In the genomic region with DNA sequence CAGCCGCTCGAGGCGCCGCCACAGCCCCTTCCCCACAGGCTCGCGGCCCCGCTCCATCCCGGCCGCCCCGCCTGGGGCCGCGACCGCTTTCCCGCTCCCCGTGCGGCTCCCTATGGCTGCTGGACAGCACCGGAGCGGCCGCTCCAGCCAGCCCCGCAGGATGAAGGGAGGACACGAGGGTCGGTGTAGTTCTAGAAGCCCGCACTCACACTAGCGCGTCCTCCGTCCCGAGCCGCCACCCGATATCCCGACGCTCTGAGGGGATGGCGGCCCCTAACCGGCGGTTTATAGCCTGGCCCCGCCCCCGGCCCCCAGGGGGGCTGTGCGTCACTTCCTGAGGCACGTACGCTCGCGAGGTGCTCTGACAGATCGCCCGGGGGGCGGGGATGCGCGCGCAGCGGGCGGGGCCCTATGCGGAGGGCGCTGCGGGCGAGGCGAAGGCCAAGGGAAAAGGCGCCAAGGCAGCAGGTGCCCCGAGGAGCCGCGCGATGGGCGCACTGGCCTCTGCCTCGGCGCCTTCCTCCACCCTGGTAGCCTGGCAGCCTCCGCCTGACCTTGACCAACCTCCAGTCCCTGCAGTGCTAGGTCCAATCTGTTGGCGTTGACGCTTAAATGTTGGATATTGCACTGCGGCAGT, we compare ENCODE assay signal across 8 cellular contexts. TPM values are rescaled to one million over a fixed set of nuclear protein-coding genes. Genes with fewer than 3 reads are reported as not detected.
DNase-seq lines count a peak whose midpoint lies in the region; ATAC-seq and TF ChIP-seq lines count a peak whose summit lies in the region.

TFRC (minus strand) TSS at position 257 of the 637 bp plus-strand sequence. CDS start 4,991 bp downstream, outside the sequence.

- CTCF ChIA-PET in PC-3 (lab: Charles Lee) = no interaction called here

- H3K36me3 ChIP-seq in PC-3 (ENCODE audit: low read depth, low read length) = peaks cover under 1% of the 10 kb centered on the region; the same call in 1 of the 2 replicates

- H3K79me2 ChIP-seq in PC-3 (ENCODE audit: low read length) = peaks cover 50% of the 10 kb centered on the region

- intact Hi-C loops in PC-3 (cut with micrococcal nuclease) = loop anchor here (1.0 kb wide), 1 partner anchor 78 kb away; no protein-coding TSS in a partner anchor

- H2AFZ ChIP-seq in PC-3 (ENCODE audit: low read length) = peak within 1 kb of the TSS; percentile 88

- H3K9me2 ChIP-seq in PC-3 (replicated peaks; ENCODE audit: low read length) = no peaks in the 10 kb centered on the region

- H3K4me3 ChIP-seq in Jurkat, Clone E6-1 (ENCODE audit: low read length) = peak within 1 kb of the TSS; percentile 95
- H3K4me3 ChIP-seq in PC-3 (ENCODE audit: low read length) = peak within 1 kb of the TSS; percentile 97

- peaks cover 22% of the 10 kb centered on the region for H3K4me1 ChIP-seq in PC-3 (ENCODE audit: insufficient read depth, low read length)

- POLR2A ChIA-PET in PC-3 (lab: Charles Lee; ENCODE audit: unreplicated experiment) = no interaction called here

- no TSS peak for BruUV-seq in PC-3 (replicated peaks; lab: Mats Ljungman, UMichigan)

- H3K9me3 ChIP-seq in PC-3 (ENCODE audit: low read length) = no peaks in the 10 kb centered on the region

- H3K4me2 ChIP-seq in PC-3 (ENCODE audit: low read length) = peak within 1 kb of the TSS; percentile 91

- DNase-seq in DMS153 (lab: John Stamatoyannopoulos, UW) = peak; percentile 95
- peak; percentile 93 for DNase-seq in Jurkat, Clone E6-1 (ENCODE audit: low read depth, low spot score)
- DNase-seq in PC-3 = peak; percentile 98
- peak; percentile 97 for DNase-seq in activated T-cell treated with anti-CD3 and anti-CD28 coated beads for 48 hours (ENCODE audit: low read depth)
- DNase-seq in epithelial cell of prostate (ENCODE audit: low read depth, low spot score) = peak; percentile 36
- peak; percentile 95 for DNase-seq in mucosa of gallbladder (ENCODE audit: low spot score)
- peak; percentile 96 for DNase-seq in stimulated activated CD8-positive, alpha-beta memory T cell treated with anti-CD3 and anti-CD28 coated beads, Interleukin-4, amount 100 ng/mL, for 24 hours (ENCODE audit: low read depth)

- H4K20me1 ChIP-seq in PC-3 (ENCODE audit: low read length) = peaks cover 43% of the 10 kb centered on the region

- H3F3A ChIP-seq in PC-3 (ENCODE audit: low read length, unreplicated experiment) = no peaks in the 10 kb centered on the region

- H3K27ac ChIP-seq in PC-3 (ENCODE audit: low read length) (peak within 1 kb of the TSS; percentile 61), epithelial cell of prostate (peak within 1 kb of the TSS; percentile 74)

- no peak for TF ChIP-seq CTCF in PC-3 (conservative IDR thresholded peaks at IDR 0.05; ENCODE audit: low read depth, low read length)

- H3K9ac ChIP-seq in PC-3 (ENCODE audit: low read length) = peak within 1 kb of the TSS; percentile 98

- ATAC-seq in GM21619 (IDR thresholded peaks at IDR 0.05; ENCODE audit: unreplicated experiment) = peak; percentile 85
- peak; percentile 80 for ATAC-seq in PC-3

- no peaks in the 10 kb centered on the region for H3K27me3 ChIP-seq in PC-3 (ENCODE audit: low read length)

RNA-seq across cellular contexts. Expression of gene TFRC, which starts in this region (rescaled TPM):
- 95.7 TPM for polyA plus RNA-seq in Jurkat, Clone E6-1 (2012; ENCODE audit: insufficient read depth, insufficient read length)
- total RNA-seq in PC-3 (2014; rRNA removed) (272 and 287 TPM in 2 replicates), mucosa of gallbladder (154 TPM)

Comparison
In these comparisons a context has a peak if more than half of its experiments do, and no peak if none do; other contexts are left out.
1. Peak in every context shown above with its lines: DNase-seq, ATAC-seq, H3K4me3 ChIP-seq and H3K27ac ChIP-seq.
2. DNase-seq: peak in every context shown above with its lines; median percentile 98 in PC-3; 97 in activated T-cell treated with anti-CD3 and anti-CD28 coated beads for 48 hours; 96 in stimulated activated CD8-positive, alpha-beta memory T cell treated with anti-CD3 and anti-CD28 coated beads, Interleukin-4, amount 100 ng/mL, for 24 hours; 95 in DMS153; 95 in mucosa of gallbladder; 93 in Jurkat, Clone E6-1; 36 in epithelial cell of prostate.